Comparison of ENCODE assay signal across 10 cellular contexts in the genomic region with DNA sequence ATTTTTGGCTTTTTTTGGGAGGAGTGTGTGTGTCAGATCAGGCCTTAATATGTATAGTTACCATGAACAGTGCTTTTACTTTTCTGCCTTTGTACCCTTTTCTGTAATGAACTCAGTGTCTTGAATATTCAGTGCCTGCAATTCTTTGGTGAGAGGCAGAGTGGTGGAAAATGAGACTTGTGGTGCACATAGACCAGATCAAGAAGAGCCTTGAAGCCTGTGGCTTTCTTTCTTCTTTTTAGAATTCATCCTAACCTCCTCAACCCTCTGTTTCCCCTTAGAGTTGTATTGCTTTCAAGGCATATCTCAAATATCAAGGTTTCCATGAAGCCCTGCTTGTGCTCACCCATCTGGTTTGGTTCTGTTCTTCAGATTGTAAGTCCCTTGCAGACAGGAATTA. TPM values are rescaled to one million over a fixed set of nuclear protein-coding genes. Genes with fewer than 3 reads are reported as not detected.
A peak's percentile ranks its signal among the peaks of the same experiment; 100 is the strongest.
DNase-seq lines count a peak whose midpoint lies in the region; ATAC-seq and TF ChIP-seq lines count a peak whose summit lies in the region.
"Had no signal": no experiment of that assay in that cellular context is flagged by ENCODE, and none has a peak within 500 bp of the region (broad histone marks: within the 10 kb centered on the region; RNA-seq: fewer than 3 reads in every experiment).

No MANE protein-coding gene starts in this region.

- DNase-seq in activated CD4-positive, alpha-beta T cell treated with anti-CD3 and anti-CD28 coated beads, Interleukin-2, amount 10 ng/mL, durations not matched to agents 7 days and 5 days: peak; percentile 53
- DNase-seq in activated CD4-positive, alpha-beta T cell treated with anti-CD3 and anti-CD28 coated beads for 1 hour: no peak
- DNase-seq in fibroblast of mammary gland (ENCODE audit: low read depth): no peak
- no peak for DNase-seq in stimulated activated naive B cell treated with anti-CD40 and anti-IgM and Interleukin-4, amounts not matched to agents 10 μg/mL and 1 μg/mL and 100 μg/mL, for 72 hours
- no peak for DNase-seq in activated CD4-positive, CD25-positive, alpha-beta regulatory T cell (lab: John Stamatoyannopoulos, UW)
- DNase-seq: effector memory CD4-positive, alpha-beta T cell; thyroid gland had no signal

- no peak for ATAC-seq in stimulated activated naive B cell treated with anti-CD40 and anti-IgM and Interleukin-4, amounts not matched to agents 10 μg/mL and 1 μg/mL and 100 μg/mL, for 72 hours (replicated peaks)
- ATAC-seq in HG03159 (IDR thresholded peaks at IDR 0.05; ENCODE audit: unreplicated experiment): no peak
- ATAC-seq in HG03521 (IDR thresholded peaks at IDR 0.05; ENCODE audit: unreplicated experiment): no peak

- peak overlapping the region; percentile 10 for H3K27ac Mint-ChIP-seq in activated CD4-positive, alpha-beta T cell treated with anti-CD3 and anti-CD28 coated beads, Interleukin-2, amount 10 ng/mL, durations not matched to agents 7 days and 5 days
- H3K27ac Mint-ChIP-seq in stimulated activated naive B cell treated with anti-CD40 and anti-IgM and Interleukin-4, amounts not matched to agents 10 μg/mL and 1 μg/mL and 100 μg/mL, for 72 hours: peak overlapping the region; percentile 14

- peaks cover 40% of the 10 kb centered on the region for H3K36me3 Mint-ChIP-seq in activated CD4-positive, alpha-beta T cell treated with anti-CD3 and anti-CD28 coated beads, Interleukin-2, amount 10 ng/mL, durations not matched to agents 7 days and 5 days (ENCODE audit: low read depth)
- H3K36me3 Mint-ChIP-seq in stimulated activated naive B cell treated with anti-CD40 and anti-IgM and Interleukin-4, amounts not matched to agents 10 μg/mL and 1 μg/mL and 100 μg/mL, for 72 hours: peaks cover 22 to 26% of the 10 kb centered on the region in 2 donors

- H3K27me3 Mint-ChIP-seq in activated CD4-positive, alpha-beta T cell treated with anti-CD3 and anti-CD28 coated beads, Interleukin-2, amount 10 ng/mL, durations not matched to agents 7 days and 5 days: no peaks in the 10 kb centered on the region
- H3K27me3 Mint-ChIP-seq in stimulated activated naive B cell treated with anti-CD40 and anti-IgM and Interleukin-4, amounts not matched to agents 10 μg/mL and 1 μg/mL and 100 μg/mL, for 72 hours: no peaks in the 10 kb centered on the region

- H3K4me3 ChIP-seq in WI38 (ENCODE audit: low read depth, low read length) (peak overlapping the region; percentile 69), fibroblast of mammary gland (ENCODE audit: control insufficient read depth, low read depth, low read length) (peak overlapping the region; percentile 75)
- H3K4me3 ChIP-seq: thyroid gland had no signal

- POLR2A ChIA-PET in activated CD4-positive, alpha-beta T cell treated with anti-CD3 and anti-CD28 coated beads, Interleukin-2, amount 10 ng/mL, durations not matched to agents 7 days and 5 days (lab: Charles Lee): no interaction called here

- CTCF ChIA-PET in activated CD4-positive, alpha-beta T cell treated with anti-CD3 and anti-CD28 coated beads, Interleukin-2, amount 10 ng/mL, durations not matched to agents 7 days and 5 days (lab: Charles Lee): no interaction called here

- H3K4me1 Mint-ChIP-seq in activated CD4-positive, alpha-beta T cell treated with anti-CD3 and anti-CD28 coated beads, Interleukin-2, amount 10 ng/mL, durations not matched to agents 7 days and 5 days: peaks cover 48% of the 10 kb centered on the region
- H3K4me1 Mint-ChIP-seq in stimulated activated naive B cell treated with anti-CD40 and anti-IgM and Interleukin-4, amounts not matched to agents 10 μg/mL and 1 μg/mL and 100 μg/mL, for 72 hours: peaks cover 31 to 54% of the 10 kb centered on the region in 2 donors

- no peaks in the 10 kb centered on the region for H3K9me3 Mint-ChIP-seq in activated CD4-positive, alpha-beta T cell treated with anti-CD3 and anti-CD28 coated beads, Interleukin-2, amount 10 ng/mL, durations not matched to agents 7 days and 5 days
- no peaks in the 10 kb centered on the region for H3K9me3 Mint-ChIP-seq in stimulated activated naive B cell treated with anti-CD40 and anti-IgM and Interleukin-4, amounts not matched to agents 10 μg/mL and 1 μg/mL and 100 μg/mL, for 72 hours

- TF ChIP-seq CTCF in WI38 (IDR thresholded peaks at IDR 0.05; ENCODE audit: low read depth, low read length) (no peak), fibroblast of mammary gland (conservative IDR thresholded peaks at IDR 0.05; ENCODE audit: control insufficient read depth, insufficient read depth, low read depth, low read length) (no peak)

- H3K4me3 Mint-ChIP-seq in activated CD4-positive, alpha-beta T cell treated with anti-CD3 and anti-CD28 coated beads, Interleukin-2, amount 10 ng/mL, durations not matched to agents 7 days and 5 days: peak overlapping the region; percentile 98
- peak overlapping the region; percentile 51 to 72 for H3K4me3 Mint-ChIP-seq in stimulated activated naive B cell treated with anti-CD40 and anti-IgM and Interleukin-4, amounts not matched to agents 10 μg/mL and 1 μg/mL and 100 μg/mL, for 72 hours

RNA-seq across cellular contexts. Expression of gene YLPM1, which starts 2.6 kb away (rescaled TPM):
- 10 to 100 TPM; 72.4 to 73.8 TPM for total RNA-seq in activated CD4-positive, alpha-beta T cell treated with anti-CD3 and anti-CD28 coated beads, Interleukin-2, amount 10 ng/mL, durations not matched to agents 7 days and 5 days

RNA-seq across cellular contexts. Expression of gene FCF1, which starts 52.8 kb away (rescaled TPM):
- 10 to 100 TPM; 60.1 to 81.9 TPM for total RNA-seq in activated CD4-positive, alpha-beta T cell treated with anti-CD3 and anti-CD28 coated beads, Interleukin-2, amount 10 ng/mL, durations not matched to agents 7 days and 5 days

RNA-seq across cellular contexts. Expression of gene AREL1, which starts 52.8 kb away (rescaled TPM):
- 10 to 100 TPM; 44.1 to 44.2 TPM for total RNA-seq in activated CD4-positive, alpha-beta T cell treated with anti-CD3 and anti-CD28 coated beads, Interleukin-2, amount 10 ng/mL, durations not matched to agents 7 days and 5 days
